In the genomic region with DNA sequence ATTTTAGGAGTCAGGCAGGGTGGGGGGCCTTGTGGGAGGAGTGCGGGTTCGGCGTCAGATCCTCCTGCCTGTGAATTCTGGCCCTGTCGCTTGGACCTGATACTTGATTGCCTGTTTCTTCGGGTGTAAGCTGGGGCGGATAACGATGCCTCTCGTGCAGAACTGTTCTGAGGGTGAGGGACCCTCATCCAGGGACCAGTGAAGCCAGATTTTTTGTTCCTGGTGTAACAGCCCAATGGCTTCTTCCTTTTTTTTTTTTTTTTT, we compare ENCODE assay signal across 8 cellular contexts. TPM values are rescaled to one million over a fixed set of nuclear protein-coding genes. Genes with fewer than 3 reads are reported as not detected.
DNase-seq lines count a peak whose midpoint lies in the region; ATAC-seq and TF ChIP-seq lines count a peak whose summit lies in the region.

No MANE protein-coding gene starts in this region.

- no CpG with 5 or more reads among the region's 8 CpGs for WGBS in trophoblast cell (ENCODE audit: extremely low coverage, insufficient coverage, insufficient read length)

- H3K4ac ChIP-seq in trophoblast cell (ENCODE audit: low read depth, low read length) = no peak overlapping the region

- peaks cover 6% of the 10 kb centered on the region; the same call in 1 of the 2 replicates for H3K36me3 ChIP-seq in ES-I3 (ENCODE audit: insufficient read depth, low read length)
- H3K36me3 ChIP-seq in PC-3 (ENCODE audit: low read depth, low read length) = peaks cover 2% of the 10 kb centered on the region; the same call in 1 of the 2 replicates
- peaks cover 0 to 4% of the 10 kb centered on the region in 2 experiments for H3K36me3 ChIP-seq in trophoblast cell (ENCODE audit: control insufficient read depth in 1 of 2, insufficient read depth in 2 of 2, low read length in 2 of 2)

- peaks cover 11% of the 10 kb centered on the region; the same call in 1 of the 2 replicates for H4K20me1 ChIP-seq in PC-3 (ENCODE audit: low read length)

- BruUV-seq in PC-3 (replicated peaks; lab: Mats Ljungman, UMichigan) = no TSS peak

- H2AFZ ChIP-seq in PC-3 (ENCODE audit: low read length) (no peak overlapping the region), trophoblast cell (ENCODE audit: insufficient read depth, low read length, poor library complexity) (no peak overlapping the region)

- CTCF ChIA-PET in PC-3 (lab: Charles Lee) = no interaction called here

- DNase-seq in PC-3 = no peak
- no peak for DNase-seq in epithelial cell of esophagus (ENCODE audit: low read depth)
- no peak for DNase-seq in trophoblast cell
- no peak for DNase-seq in stimulated activated CD4-positive, alpha-beta T cell treated with anti-CD3 and anti-CD28 coated beads, Interleukin-4, amount 100 ng/mL, for 24 hours
- no peak for DNase-seq in NCI-H2196 treated with DMSO at 0.1 percent for 48 hours (lab: John Stamatoyannopoulos, UW; ENCODE audit: unreplicated experiment)

- H2BK12ac ChIP-seq in trophoblast cell (ENCODE audit: low read length) = no peak overlapping the region

- intact Hi-C loops in PC-3 (cut with micrococcal nuclease) = no loop called here

- peak overlapping the region; percentile 79 for H3K4me3 ChIP-seq in PC-3 (ENCODE audit: low read length)
- peak overlapping the region; percentile 74 for H3K4me3 ChIP-seq in epithelial cell of esophagus (ENCODE audit: low read length)
- no peak overlapping the region for H3K4me3 ChIP-seq in trophoblast cell (ENCODE audit: low read depth, low read length)

- H3K14ac ChIP-seq in trophoblast cell (ENCODE audit: low read length) = no peak overlapping the region

- ATAC-seq in PC-3 (no peak), GM19397 (IDR thresholded peaks at IDR 0.05; ENCODE audit: unreplicated experiment) (no peak), GM21576 (IDR thresholded peaks at IDR 0.05; ENCODE audit: unreplicated experiment) (no peak)

- peak overlapping the region; percentile 72; the same call in 1 of the 2 replicates for H3K9ac ChIP-seq in ES-I3 (ENCODE audit: low read depth, low read length)
- peak overlapping the region; percentile 85 for H3K9ac ChIP-seq in PC-3 (ENCODE audit: low read length)
- H3K9ac ChIP-seq in trophoblast cell (ENCODE audit: low read length) = no peak overlapping the region

- H4K12ac ChIP-seq in trophoblast cell (ENCODE audit: low read depth, low read length) = no peak overlapping the region

- peaks cover 4% of the 10 kb centered on the region for H3K79me1 ChIP-seq in trophoblast cell (ENCODE audit: low read length)

- POLR2A ChIA-PET in PC-3 (lab: Charles Lee; ENCODE audit: unreplicated experiment) = no interaction called here

- H2BK120ac ChIP-seq in trophoblast cell (ENCODE audit: insufficient read depth, low read length, poor library complexity) = no peak overlapping the region

- TF ChIP-seq CTCF in PC-3 (conservative IDR thresholded peaks at IDR 0.05; ENCODE audit: low read depth, low read length) (no peak), epithelial cell of esophagus (IDR thresholded peaks at IDR 0.05; ENCODE audit: insufficient read depth, low read depth, low read length, missing control alignments) (no peak)

- H3K4me2 ChIP-seq in PC-3 (ENCODE audit: low read length) = peak overlapping the region; percentile 81
- H3K4me2 ChIP-seq in trophoblast cell (ENCODE audit: low read length) = peak overlapping the region; percentile 97

- 0 out of 2 replicates have a peak, but pooled peaks cover 3% of the 10 kb centered on the region for H3K9me3 ChIP-seq in ES-I3 (ENCODE audit: control insufficient read depth, insufficient read depth, low read length)
- H3K9me3 ChIP-seq in PC-3 (ENCODE audit: low read length) = no peaks in the 10 kb centered on the region
- H3K9me3 ChIP-seq in trophoblast cell (ENCODE audit: insufficient read depth, low read depth, low read length) = peaks cover 6% of the 10 kb centered on the region

- no peaks in the 10 kb centered on the region for H3K9me2 ChIP-seq in PC-3 (replicated peaks; ENCODE audit: low read length)

- H3K27me3 ChIP-seq in PC-3 (ENCODE audit: low read length) (no peaks in the 10 kb centered on the region), trophoblast cell (ENCODE audit: insufficient read depth, low read length) (peaks cover 8% of the 10 kb centered on the region)

- no peak overlapping the region for H3K27ac ChIP-seq in PC-3 (ENCODE audit: low read length)
- no peak overlapping the region for H3K27ac ChIP-seq in trophoblast cell (ENCODE audit: low read depth, low read length)

- peaks cover 13% of the 10 kb centered on the region for H3K4me1 ChIP-seq in ES-I3 (ENCODE audit: insufficient read depth, low read length)
- H3K4me1 ChIP-seq in PC-3 (ENCODE audit: insufficient read depth, low read length) = peaks cover 4% of the 10 kb centered on the region; the same call in 1 of the 2 replicates
- H3K4me1 ChIP-seq in trophoblast cell (ENCODE audit: control insufficient read depth in 1 of 2, insufficient read depth in 2 of 2, low read length in 2 of 2) = peaks cover 2 to 9% of the 10 kb centered on the region in 2 experiments

- H3F3A ChIP-seq in PC-3 (ENCODE audit: low read length, unreplicated experiment) = no peaks in the 10 kb centered on the region

- no peak overlapping the region for H3K18ac ChIP-seq in trophoblast cell (ENCODE audit: low read length)

- no peak overlapping the region for H4K8ac ChIP-seq in trophoblast cell (ENCODE audit: low read depth, low read length)

- H3K23ac ChIP-seq in trophoblast cell (ENCODE audit: low read length) = no peak overlapping the region

- no peak overlapping the region for H4K91ac ChIP-seq in trophoblast cell (ENCODE audit: low read depth, low read length)

- H3K79me2 ChIP-seq in PC-3 (ENCODE audit: low read length) (peaks cover 36% of the 10 kb centered on the region), trophoblast cell (ENCODE audit: control insufficient read depth, insufficient read depth, low read length, poor library complexity) (peaks cover 4% of the 10 kb centered on the region)

- H2BK5ac ChIP-seq in trophoblast cell (ENCODE audit: low read depth, low read length, poor library complexity) = no peak overlapping the region

- H2AK5ac ChIP-seq in trophoblast cell (ENCODE audit: low read length) = no peak overlapping the region

RNA-seq across cellular contexts. Expression of a gene that starts 1.3 kb away (rescaled TPM):
- 29.6 and 52.5 TPM in 2 replicates for total RNA-seq in PC-3 (2014; rRNA removed)
- polyA plus RNA-seq in trophoblast cell (2013) = 29.8 and 31.3 TPM in 2 replicates

RNA-seq across cellular contexts. Expression of a gene that starts 17.7 kb away (rescaled TPM):
- total RNA-seq in PC-3 (2014; rRNA removed) = 8.4 and 14.7 TPM in 2 replicates
- 7.2 and 7.5 TPM in 2 replicates for polyA plus RNA-seq in trophoblast cell (2013)

RNA-seq across cellular contexts. Expression of a gene that starts 36.6 kb away (rescaled TPM):
- 32.9 and 37.4 TPM in 2 replicates for total RNA-seq in PC-3 (2014; rRNA removed)
- polyA plus RNA-seq in trophoblast cell (2013) = 19.3 and 19.5 TPM in 2 replicates

RNA-seq across cellular contexts. Expression of a gene that starts 54.6 kb away (rescaled TPM):
- total RNA-seq in PC-3 (2014; rRNA removed) = 16.5 and 22.4 TPM in 2 replicates
- polyA plus RNA-seq in trophoblast cell (2013) = 3.4 and 3.7 TPM in 2 replicates
